25 cellular contexts compared by ENCODE assay signal in the genomic region with DNA sequence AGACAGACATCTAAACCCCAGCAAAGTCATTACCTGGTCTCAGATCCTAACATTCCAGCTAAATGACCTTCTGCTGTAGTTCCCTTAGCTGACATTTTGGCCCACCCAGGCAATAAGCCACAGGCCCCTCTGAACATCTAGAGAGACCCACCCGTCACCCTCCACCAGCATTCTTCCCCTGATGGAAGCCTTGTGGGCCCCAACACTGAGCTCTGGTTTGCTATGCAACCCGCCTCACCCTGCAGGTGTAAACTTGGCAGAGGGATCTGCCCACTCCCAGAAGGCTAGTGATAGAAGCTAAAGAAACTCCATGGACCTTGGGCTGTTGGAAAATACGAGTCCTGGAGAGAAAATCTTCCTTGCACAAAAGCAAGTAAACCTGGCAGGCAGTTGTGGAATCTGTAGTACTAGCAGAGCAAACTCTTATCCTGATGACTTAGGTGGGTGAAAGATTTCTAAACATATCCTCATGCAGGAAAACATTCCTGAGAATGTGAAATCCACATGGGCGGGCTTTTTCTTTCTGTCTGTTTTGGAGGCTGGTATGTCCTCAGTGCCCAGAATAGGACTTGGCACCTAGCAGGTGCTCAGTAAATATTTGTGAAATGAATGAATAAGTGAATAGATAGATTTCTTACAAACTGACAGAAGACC.
"Had no signal": no experiment of that assay in that cellular context is flagged by ENCODE, and none has a peak within 500 bp of the region (broad histone marks: within the 10 kb centered on the region; RNA-seq: fewer than 3 reads in every experiment).

No MANE protein-coding gene starts in this region.

- H3K4me3 Mint-ChIP-seq: naive thymus-derived CD8-positive, alpha-beta T cell; stimulated activated naive CD8-positive, alpha-beta T cell treated with anti-CD3 and anti-CD28 coated beads, Interleukin-15, amount 100 ng/mL, for 72 hours had no signal

- H3K27ac Mint-ChIP-seq: naive thymus-derived CD8-positive, alpha-beta T cell; stimulated activated naive CD8-positive, alpha-beta T cell treated with anti-CD3 and anti-CD28 coated beads, Interleukin-15, amount 100 ng/mL, for 72 hours had no signal

- H3K36me3 Mint-ChIP-seq: naive thymus-derived CD8-positive, alpha-beta T cell had no signal

- DNase-seq: dermis blood vessel endothelial cell; effector memory CD4-positive, alpha-beta T cell; foreskin keratinocyte; heart left ventricle; kidney; mammary epithelial cell; mesendoderm; naive thymus-derived CD8-positive, alpha-beta T cell; occipital lobe; pancreas; right lobe of liver; stimulated activated CD4-positive, alpha-beta T cell treated with anti-CD3 and anti-CD28 coated beads, Interleukin-12 subunit alpha, Interleukin-12 subunit beta, amount 100 ng/mL, for 4 hours; stimulated activated CD4-positive, alpha-beta T cell treated with anti-CD3 and anti-CD28 coated beads, Interleukin-1b, Interleukin-23, amount 100 ng/mL, for 48 hours; stimulated activated CD4-positive, alpha-beta T cell treated with anti-CD3 and anti-CD28 coated beads, Interleukin-4, amount 100 ng/mL, for 1 hour; stimulated activated CD8-positive, alpha-beta memory T cell treated with anti-CD3 and anti-CD28 coated beads, Interleukin-4, amount 100 ng/mL, for 48 hours; stimulated activated naive CD4-positive, alpha-beta T cell; stimulated activated naive CD8-positive, alpha-beta T cell treated with anti-CD3 and anti-CD28 coated beads, Interleukin-15, amount 100 ng/mL, for 72 hours; transverse colon had no signal

- H3K27ac ChIP-seq: coronary artery, esophagus muscularis mucosa, foreskin keratinocyte, gastroesophageal sphincter, heart left ventricle, hepatocyte, pancreas, right lobe of liver, suprapubic skin, transverse colon had no signal

- H3K36me3 ChIP-seq: esophagus muscularis mucosa, gastroesophageal sphincter, heart left ventricle, pancreas, right lobe of liver, suprapubic skin, transverse colon had no signal

- H3K9me3 ChIP-seq: esophagus muscularis mucosa, gastroesophageal sphincter, heart left ventricle, pancreas, right lobe of liver, suprapubic skin, transverse colon had no signal

- H3K4me3 ChIP-seq: coronary artery, esophagus muscularis mucosa, gastroesophageal sphincter, heart left ventricle, hepatocyte, pancreas, right lobe of liver, smooth muscle cell, suprapubic skin, transverse colon had no signal

- ATAC-seq: foreskin keratinocyte; gastroesophageal sphincter; heart left ventricle; left lobe of liver; naive thymus-derived CD8-positive, alpha-beta T cell; right lobe of liver; stimulated activated naive CD8-positive, alpha-beta T cell treated with anti-CD3 and anti-CD28 coated beads, Interleukin-15, amount 100 ng/mL, for 72 hours had no signal

- H3K4me1 ChIP-seq: pancreas, right lobe of liver, transverse colon had no signal

- H3K27me3 ChIP-seq: esophagus muscularis mucosa, gastroesophageal sphincter, heart left ventricle, hepatocyte, pancreas, right lobe of liver, suprapubic skin, transverse colon had no signal
